16 cellular contexts compared by ENCODE assay signal in the genomic region with DNA sequence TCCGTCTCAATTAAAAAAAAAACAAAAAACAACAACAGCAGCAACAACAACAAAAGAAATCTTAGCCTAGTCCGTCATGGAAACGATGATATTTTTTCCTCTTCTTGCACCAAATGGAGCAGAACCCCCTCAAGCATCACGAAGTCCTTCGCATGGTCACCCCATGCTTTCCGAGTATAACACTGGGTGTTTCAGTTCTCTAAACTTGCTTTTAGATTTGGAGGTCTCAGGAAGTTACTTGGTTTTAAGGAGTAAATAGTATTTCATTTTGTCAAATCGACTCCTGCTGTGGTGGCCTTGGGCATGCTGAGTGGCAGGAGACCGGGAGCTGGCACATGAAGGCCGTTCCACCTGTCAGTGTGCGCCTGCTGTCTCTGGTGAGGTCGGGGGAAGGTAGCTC.
A peak's percentile ranks its signal among the peaks of the same experiment; 100 is the strongest.
DNase-seq lines count a peak whose midpoint lies in the region; ATAC-seq and TF ChIP-seq lines count a peak whose summit lies in the region.
"Had no signal": no experiment of that assay in that cellular context is flagged by ENCODE, and none has a peak within 500 bp of the region (broad histone marks: within the 10 kb centered on the region; RNA-seq: fewer than 3 reads in every experiment).

No MANE protein-coding gene starts in this region.

- H3K23ac ChIP-seq in H9 (ENCODE audit: insufficient read length, low read depth, low read length): no peak overlapping the region

- H3K56ac ChIP-seq in H9 (ENCODE audit: insufficient read length, low read depth, low read length): no peak overlapping the region

- no peaks in the 10 kb centered on the region; the same call in 1 of the 2 replicates for H3F3A ChIP-seq in DOHH2 (ENCODE audit: control insufficient read depth, insufficient read depth)

- H3K36me3 ChIP-seq in DOHH2 (ENCODE audit: control insufficient read depth, low read length) (peaks cover 97% of the 10 kb centered on the region), tibial artery (peaks cover 52 to 91% (median 79%) of the 10 kb centered on the region in 3 donors)
- H3K36me3 ChIP-seq: ovary had no signal

- no peak overlapping the region for H3K9ac ChIP-seq in H9 (ENCODE audit: extremely low read depth, insufficient read length, low read length)

- H3K4me3 Mint-ChIP-seq in CD14-positive monocyte (no peak overlapping the region), H9 (no peak overlapping the region), glutamatergic neuron (ENCODE audit: unreplicated experiment) (no peak overlapping the region)

- H4K20me1 ChIP-seq in DOHH2 (ENCODE audit: control insufficient read depth, insufficient read depth, low read depth, low read length) (no peaks in the 10 kb centered on the region), H9 (ENCODE audit: control insufficient read depth, insufficient read depth, insufficient read length) (no peaks in the 10 kb centered on the region)

- no peaks in the 10 kb centered on the region for H3K9me3 ChIP-seq in DOHH2 (ENCODE audit: control insufficient read depth, insufficient read depth, low read length)
- no peaks in the 10 kb centered on the region for H3K9me3 ChIP-seq in H9 (ENCODE audit: control insufficient read depth, low read depth, low read length)
- peaks cover 0 to 4% (median 0%) of the 10 kb centered on the region in 3 donors for H3K9me3 ChIP-seq in tibial artery
- H3K9me3 ChIP-seq: ovary had no signal

- H3K27ac Mint-ChIP-seq in CD14-positive monocyte: peak overlapping the region in 4 of 7 donors; percentile 30 to 79 (median 48)
- peak overlapping the region; percentile 20 to 83 (median 49); a peak in 1 of 7 replicates for H3K27ac Mint-ChIP-seq in H9
- H3K27ac Mint-ChIP-seq in glutamatergic neuron (ENCODE audit: unreplicated experiment): peak overlapping the region; percentile 50

- H3K79me2 ChIP-seq in DOHH2 (ENCODE audit: control insufficient read depth, low read length) (peaks cover 71% of the 10 kb centered on the region), H9 (ENCODE audit: insufficient read depth, low read length) (no peaks in the 10 kb centered on the region)

- no peak overlapping the region for H2AK5ac ChIP-seq in H9 (ENCODE audit: insufficient read length, low read length)

- no peak overlapping the region for H2BK12ac ChIP-seq in H9 (ENCODE audit: insufficient read length, low read depth, low read length)

- H2BK15ac ChIP-seq in H9 (ENCODE audit: low read depth, low read length): no peak overlapping the region

- ATAC-seq in HG03469 (IDR thresholded peaks at IDR 0.05; ENCODE audit: unreplicated experiment): no peak

- H3K4me2 ChIP-seq in DOHH2 (ENCODE audit: low read length) (peak overlapping the region; percentile 17), H9 (ENCODE audit: insufficient read depth, insufficient read length, low read length) (no peak overlapping the region)

- no peak overlapping the region for H4K91ac ChIP-seq in H9 (ENCODE audit: insufficient read length, low read depth, low read length)

- H4K5ac ChIP-seq in H9 (ENCODE audit: insufficient read length, low read depth, low read length): no peak overlapping the region

- H3K23me2 ChIP-seq in H9 (ENCODE audit: insufficient read length, low read depth, low read length, poor library complexity, severe bottlenecking): no peaks in the 10 kb centered on the region

- H3K27me3 ChIP-seq in DOHH2 (ENCODE audit: control insufficient read depth, low read length) (no peaks in the 10 kb centered on the region), H9 (ENCODE audit: insufficient read depth, low read length) (no peaks in the 10 kb centered on the region), tibial artery (no peaks in the 10 kb centered on the region)
- H3K27me3 ChIP-seq: ovary, tibial nerve had no signal

- no peak overlapping the region for H2BK5ac ChIP-seq in H9 (ENCODE audit: insufficient read length, low read length)

- no CpG with 5 or more reads among the region's 11 CpGs for WGBS in H9 (ENCODE audit: extremely low coverage, insufficient read length, low lambda C conversion rate)

- no peak overlapping the region for H3K14ac ChIP-seq in H9 (ENCODE audit: insufficient read depth, low read length)

- H4K8ac ChIP-seq in H9 (replicated peaks; ENCODE audit: insufficient read length, low read depth, low read length): no peak overlapping the region

- H2BK120ac ChIP-seq in H9 (ENCODE audit: low read depth, low read length, poor library complexity, severe bottlenecking): no peak overlapping the region

- no peaks in the 10 kb centered on the region for H3K9me2 ChIP-seq in DOHH2 (replicated peaks; ENCODE audit: control insufficient read depth, low read length)

- peaks cover 84 to 93% of the 10 kb centered on the region in 2 donors for H3K36me3 Mint-ChIP-seq in CD14-positive monocyte
- peaks cover 59 to 88% (median 85%) of the 10 kb centered on the region in 3 experiments; a peak in 6 of 7 replicates for H3K36me3 Mint-ChIP-seq in H9 (ENCODE audit: insufficient read depth in 1 of 3, low read depth in 3 of 3)
- H3K36me3 Mint-ChIP-seq in glutamatergic neuron (ENCODE audit: unreplicated experiment): peaks cover 23% of the 10 kb centered on the region

- no peaks in the 10 kb centered on the region for H3K4me1 Mint-ChIP-seq in CD14-positive monocyte
- peaks cover 11 to 13% of the 10 kb centered on the region in 2 experiments for H3K4me1 Mint-ChIP-seq in H9
- peaks cover 16% of the 10 kb centered on the region for H3K4me1 Mint-ChIP-seq in glutamatergic neuron (ENCODE audit: low read depth, unreplicated experiment)

- H3K4me1 ChIP-seq in DOHH2 (ENCODE audit: control insufficient read depth, low read length) (peaks cover 67% of the 10 kb centered on the region), H9 (ENCODE audit: insufficient read depth, low read length) (no peaks in the 10 kb centered on the region), tibial artery (no peaks in the 10 kb centered on the region)

- no peak overlapping the region for H2AFZ ChIP-seq in H9 (ENCODE audit: low read length)

- no peak overlapping the region for H2BK20ac ChIP-seq in H9 (ENCODE audit: low read depth, low read length, poor library complexity, severe bottlenecking)

- TF ChIP-seq CTCF in CD14-positive monocyte (IDR thresholded peaks at IDR 0.05) (no peak), DOHH2 (IDR thresholded peaks at IDR 0.05; ENCODE audit: low read depth, low read length, poor library complexity, severe bottlenecking) (no peak), H9 (conservative IDR thresholded peaks at IDR 0.05) (no peak), glutamatergic neuron (IDR thresholded peaks at IDR 0.05; ENCODE audit: partially characterized antibody, unreplicated experiment) (no peak), tibial artery (IDR thresholded peaks at IDR 0.05) (no peak)

- H3K18ac ChIP-seq in H9 (ENCODE audit: insufficient read length, low read depth, low read length): no peak overlapping the region

- intact Hi-C loops in CD14-positive monocyte (cut with micrococcal nuclease): no loop called here
- intact Hi-C loops in tibial artery (cut with DNase I; ENCODE audit: low total_unique reads): no loop called here

- H3K79me1 ChIP-seq in H9 (ENCODE audit: insufficient read depth, low read depth, low read length, poor library complexity, severe bottlenecking): no peaks in the 10 kb centered on the region

- no peak overlapping the region for H3T11ph ChIP-seq in H9 (ENCODE audit: low read length)

- H3K4ac ChIP-seq in H9 (ENCODE audit: low read depth, low read length): no peak overlapping the region

- H3K9me3 Mint-ChIP-seq in CD14-positive monocyte: peaks cover 8 to 14% (median 12%) of the 10 kb centered on the region in 7 donors
- H3K9me3 Mint-ChIP-seq in H9: peaks cover 0 to 4% of the 10 kb centered on the region in 2 experiments; a peak in 1 of 5 replicates
- peaks cover 8% of the 10 kb centered on the region for H3K9me3 Mint-ChIP-seq in glutamatergic neuron (ENCODE audit: unreplicated experiment)

- H3K27me3 Mint-ChIP-seq in CD14-positive monocyte (ENCODE audit: low read depth in 3 of 3): peaks cover 0 to 2% (median 0%) of the 10 kb centered on the region in 3 donors
- no peaks in the 10 kb centered on the region for H3K27me3 Mint-ChIP-seq in H9 (ENCODE audit: low read depth)
- H3K27me3 Mint-ChIP-seq in glutamatergic neuron (ENCODE audit: unreplicated experiment): peaks cover 3% of the 10 kb centered on the region

- DNase-seq in CD14-positive monocyte (ENCODE audit: low spot score): no peak
- no peak for DNase-seq in H9
- no peak for DNase-seq in glutamatergic neuron
- no peak for DNase-seq in tibial artery
- no peak for DNase-seq in GM19240 (ENCODE audit: insufficient read length, low spot score)
- no peak for DNase-seq in anterior cingulate cortex (lab: John Stamatoyannopoulos, UW)
- DNase-seq: Kasumi-1; NCI-H1436 treated with DMSO at 0.1 percent for 48 hours; NCI-H2227 treated with DMSO at 0.1 percent for 48 hours; ovary; stimulated activated CD4-positive, alpha-beta T cell treated with anti-CD3 and anti-CD28 coated beads, Interleukin-4, amount 100 ng/mL, for 24 hours; stimulated activated CD8-positive, alpha-beta memory T cell treated with anti-CD3 and anti-CD28 coated beads, Interleukin-4, amount 100 ng/mL, for 48 hours; T-helper 9 cell had no signal

- H3K4me3 ChIP-seq in DOHH2 (ENCODE audit: low read length): peak overlapping the region; percentile 22
- H3K4me3 ChIP-seq in tibial artery: no peak overlapping the region
- H3K4me3 ChIP-seq: ovary, tibial nerve had no signal

- H3K27ac ChIP-seq in DOHH2 (ENCODE audit: low read depth, low read length) (peak overlapping the region; percentile 58), H9 (ENCODE audit: insufficient read length, low read depth, low read length) (no peak overlapping the region), tibial artery (no peak overlapping the region)
- H3K27ac ChIP-seq: tibial nerve had no signal
